In genomic region chr17:67366193-67367157, GRCh38 we compare ENCODE assay signal across 8 cellular contexts.
DNase-seq lines count a peak whose midpoint lies in the region; ATAC-seq and TF ChIP-seq lines count a peak whose summit lies in the region.

TSS of gene PSMD12 (minus strand) at chr17:67366577. CDS start at chr17:67366519, 58 bp downstream.

- no peaks in the 10 kb centered on the region for H3K9me3 ChIP-seq in mucosa of stomach (ENCODE audit: control insufficient read depth, low read length)

- H3K36me3 ChIP-seq in mucosa of stomach (ENCODE audit: control insufficient read depth, insufficient read depth, low read length) = no peaks in the 10 kb centered on the region

- no peak for TF ChIP-seq RAD21 in Ishikawa (IDR thresholded peaks at IDR 0.05; ENCODE audit: low read depth)

- ATAC-seq in GM21529 (IDR thresholded peaks at IDR 0.05; ENCODE audit: unreplicated experiment) = peak; percentile 87

- peak within 1 kb of the TSS; percentile 92 for H3K9ac ChIP-seq in mucosa of stomach (ENCODE audit: low read length)

- peak; percentile 67 for DNase-seq in DMS153 treated with DMSO at 0.1 percent for 48 hours (lab: John Stamatoyannopoulos, UW; ENCODE audit: unreplicated experiment)
- DNase-seq in OCI-M1 (lab: John Stamatoyannopoulos, UW) = peak; percentile 96
- peak; percentile 98 for DNase-seq in activated T-cell treated with anti-CD3 and anti-CD28 coated beads, Interleukin-2, amount 50 U/mL, for 1 hour
- DNase-seq in erythroblast (lab: John Stamatoyannopoulos, UW) = peak; percentile 96 to 97
- peak; percentile 88 to 94 for DNase-seq in stimulated activated CD8-positive, alpha-beta memory T cell treated with anti-CD3 and anti-CD28 coated beads, Interleukin-7, amount 100 ng/mL, for 1 hour (ENCODE audit: low read depth in 2 of 2)

- TF ChIP-seq EP300 in Ishikawa (IDR thresholded peaks at IDR 0.05; ENCODE audit: borderline replicate concordance) = no peak

- peaks cover 10% of the 10 kb centered on the region for H3K4me1 ChIP-seq in mucosa of stomach (ENCODE audit: control insufficient read depth, insufficient read depth, low read length)

- peak within 1 kb of the TSS; percentile 52 for H3K4me3 ChIP-seq in mucosa of stomach (ENCODE audit: low read length)

- TF ChIP-seq POLR2A in erythroblast (IDR thresholded peaks at IDR 0.05; ENCODE audit: low read length) = peak; percentile 92

- no peaks in the 10 kb centered on the region for H3K27me3 ChIP-seq in mucosa of stomach (ENCODE audit: control insufficient read depth, insufficient read depth, low read length)

TF ChIP-seq in Ishikawa, 13 proteins besides CTCF, POLR2A, EP300 and RAD21:
- TF ChIP-seq CREB1 (IDR thresholded peaks at IDR 0.05; ENCODE audit: low read depth) = no peak
- no peak for TF ChIP-seq CEBPB (IDR thresholded peaks at IDR 0.05)
- no peak; the same call in 1 of the 2 replicates for TF ChIP-seq USF1 (IDR thresholded peaks at IDR 0.05)
- peak; percentile 97 for TF ChIP-seq TAF1 (IDR thresholded peaks at IDR 0.05; ENCODE audit: low read depth)
- TF ChIP-seq TCF12 (IDR thresholded peaks at IDR 0.05; ENCODE audit: low read depth) = no peak
- TF ChIP-seq YY1 (IDR thresholded peaks at IDR 0.05; ENCODE audit: low read depth) = peak; percentile 82
- TF ChIP-seq, protein P1, sequence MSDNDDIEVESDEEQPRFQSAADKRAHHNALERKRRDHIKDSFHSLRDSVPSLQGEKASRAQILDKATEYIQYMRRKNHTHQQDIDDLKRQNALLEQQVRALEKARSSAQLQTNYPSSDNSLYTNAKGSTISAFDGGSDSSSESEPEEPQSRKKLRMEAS (IDR thresholded peaks at IDR 0.05) = peak; percentile 52; the same call in 1 of the 2 replicates

Comparison
In these comparisons a context has a peak if more than half of its experiments do, and no peak if none do; other contexts are left out.
1. Peak in every context shown above with its lines: DNase-seq, ATAC-seq and H3K4me3 ChIP-seq.